ENCODE assay signal across 17 cellular contexts in the genomic region with DNA sequence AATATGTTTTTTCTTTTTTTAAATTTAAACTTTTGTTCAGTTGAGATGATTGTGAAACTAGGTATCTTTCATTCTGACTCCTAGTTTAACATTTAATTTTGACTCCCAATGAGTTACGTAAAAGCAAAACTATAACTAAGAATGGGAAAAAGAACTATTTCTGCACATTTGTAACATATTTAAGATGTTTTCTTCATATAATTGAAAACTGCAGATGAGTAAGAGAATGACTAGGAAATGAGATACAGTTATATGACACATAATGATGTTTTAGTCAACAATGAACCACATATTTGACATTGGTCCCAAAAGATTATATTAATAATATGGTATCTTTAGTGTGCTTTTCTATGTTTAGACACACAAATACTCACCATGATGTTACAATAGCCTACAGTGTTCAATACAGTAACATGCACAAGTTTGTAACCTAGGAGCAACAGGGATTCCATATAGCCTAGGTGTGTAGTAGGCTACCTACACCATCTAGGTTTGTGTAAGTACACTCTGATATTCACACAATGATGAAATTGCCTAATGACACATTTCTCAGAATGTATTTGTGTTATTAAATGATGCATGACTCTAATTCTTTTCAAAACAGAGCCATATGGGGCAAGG. TPM values are rescaled to one million over a fixed set of nuclear protein-coding genes. Genes with fewer than 3 reads are reported as not detected.
DNase-seq lines count a peak whose midpoint lies in the region; ATAC-seq, FAIRE-seq and TF ChIP-seq lines count a peak whose summit lies in the region.
"Had no signal": no experiment of that assay in that cellular context is flagged by ENCODE, and none has a peak within 500 bp of the region (broad histone marks: within the 10 kb centered on the region; RNA-seq: fewer than 3 reads in every experiment).

No MANE protein-coding gene starts in this region.

- H3K4me1 Mint-ChIP-seq in activated CD8-positive, alpha-beta T cell treated with anti-CD3 and anti-CD28 coated beads for 36 hours (ENCODE audit: low read depth), result peaks cover 15% of the 10 kb centered on the region
- H3K4me1 Mint-ChIP-seq in activated CD8-positive, alpha-beta T cell treated with anti-CD3 and anti-CD28 coated beads, Interleukin-2, amount 10 ng/mL, durations not matched to agents 7 days and 5 days (ENCODE audit: low read depth), result no peaks in the 10 kb centered on the region

- intact Hi-C loops in activated CD8-positive, alpha-beta T cell treated with anti-CD3 and anti-CD28 coated beads for 36 hours (cut with micrococcal nuclease), result no loop called here

- POLR2A ChIA-PET in activated CD8-positive, alpha-beta T cell treated with anti-CD3 and anti-CD28 coated beads for 36 hours (lab: Charles Lee), result interaction anchor here (1.0 kb wide), 1 partner anchor 127 kb away, joined by 4 read pairs; no protein-coding TSS in a partner anchor
- POLR2A ChIA-PET in activated CD8-positive, alpha-beta T cell treated with anti-CD3 and anti-CD28 coated beads, Interleukin-2, amount 10 ng/mL, durations not matched to agents 7 days and 5 days (lab: Charles Lee), result no interaction called here

- H3K9me3 Mint-ChIP-seq in activated CD8-positive, alpha-beta T cell treated with anti-CD3 and anti-CD28 coated beads for 36 hours, result no peaks in the 10 kb centered on the region
- H3K9me3 Mint-ChIP-seq in activated CD8-positive, alpha-beta T cell treated with anti-CD3 and anti-CD28 coated beads, Interleukin-2, amount 10 ng/mL, durations not matched to agents 7 days and 5 days (ENCODE audit: insufficient read depth), result no peaks in the 10 kb centered on the region

- H3K27me3 Mint-ChIP-seq in activated CD8-positive, alpha-beta T cell treated with anti-CD3 and anti-CD28 coated beads for 36 hours, result no peaks in the 10 kb centered on the region
- H3K27me3 Mint-ChIP-seq in activated CD8-positive, alpha-beta T cell treated with anti-CD3 and anti-CD28 coated beads, Interleukin-2, amount 10 ng/mL, durations not matched to agents 7 days and 5 days (ENCODE audit: low read depth), result peaks cover 2% of the 10 kb centered on the region

- no peak for TF ChIP-seq CTCF in activated CD8-positive, alpha-beta T cell treated with anti-CD3 and anti-CD28 coated beads for 36 hours (IDR thresholded peaks at IDR 0.05)

- no peak overlapping the region for H3K4me3 Mint-ChIP-seq in activated CD8-positive, alpha-beta T cell treated with anti-CD3 and anti-CD28 coated beads for 36 hours
- H3K4me3 Mint-ChIP-seq in activated CD8-positive, alpha-beta T cell treated with anti-CD3 and anti-CD28 coated beads, Interleukin-2, amount 10 ng/mL, durations not matched to agents 7 days and 5 days, result no peak overlapping the region

- CTCF ChIA-PET in activated CD8-positive, alpha-beta T cell treated with anti-CD3 and anti-CD28 coated beads for 36 hours (lab: Charles Lee), result interaction anchor here (1.2 to 8.4 kb wide), 3 partner anchors 15 to 180 kb away, joined by 3 to 79 read pairs (median 6); partner anchors contain the start of gene ERMN
- CTCF ChIA-PET in activated CD8-positive, alpha-beta T cell treated with anti-CD3 and anti-CD28 coated beads, Interleukin-2, amount 10 ng/mL, durations not matched to agents 7 days and 5 days (lab: Charles Lee), result interaction anchor here (1.3 to 28.3 kb wide), 2 partner anchors 11 to 15 kb away, joined by 7 to 442 read pairs; no protein-coding TSS in a partner anchor

- peak; percentile 48 for FAIRE-seq in frontal cortex (lab: Jason Lieb, UNC)
- FAIRE-seq: astrocyte had no signal

- no peaks in the 10 kb centered on the region for H3K36me3 Mint-ChIP-seq in activated CD8-positive, alpha-beta T cell treated with anti-CD3 and anti-CD28 coated beads for 36 hours (ENCODE audit: low read depth)
- H3K36me3 Mint-ChIP-seq in activated CD8-positive, alpha-beta T cell treated with anti-CD3 and anti-CD28 coated beads, Interleukin-2, amount 10 ng/mL, durations not matched to agents 7 days and 5 days (ENCODE audit: low read depth), result no peaks in the 10 kb centered on the region

- DNase-seq in activated CD8-positive, alpha-beta T cell treated with anti-CD3 and anti-CD28 coated beads for 36 hours, result no peak
- no peak for DNase-seq in activated CD8-positive, alpha-beta T cell treated with anti-CD3 and anti-CD28 coated beads, Interleukin-2, amount 10 ng/mL, durations not matched to agents 7 days and 5 days
- DNase-seq in frontal cortex (ENCODE audit: low spot score in 2 of 2), result no peak
- no peak for DNase-seq in DMS79 treated with DMSO at 0.1 percent for 48 hours (lab: John Stamatoyannopoulos, UW)
- no peak for DNase-seq in OCI-M1 (lab: John Stamatoyannopoulos, UW)
- DNase-seq: activated CD4-positive, alpha-beta T cell treated with anti-CD3 and anti-CD28 coated beads, Interleukin-2, amount 50 U/mL, for 48 hours; DMS153; effector CD4-positive, alpha-beta T cell; NCI-H1105 treated with DMSO at 0.1 percent for 48 hours; NK-92 treated with Interleukin-12 subunit alpha and Interleukin-12 subunit beta, amount 100 ng/mL, for 24 hours; posterior cingulate gyrus; testis had no signal

- peak; percentile 34 for ATAC-seq in activated CD8-positive, alpha-beta T cell treated with anti-CD3 and anti-CD28 coated beads for 36 hours
- ATAC-seq in activated CD8-positive, alpha-beta T cell treated with anti-CD3 and anti-CD28 coated beads, Interleukin-2, amount 10 ng/mL, durations not matched to agents 7 days and 5 days, result no peak
- ATAC-seq in GM21619 (IDR thresholded peaks at IDR 0.05; ENCODE audit: unreplicated experiment) (peak; percentile 69), HG03432 (IDR thresholded peaks at IDR 0.05; ENCODE audit: unreplicated experiment) (peak; percentile 73), HG02763 (IDR thresholded peaks at IDR 0.05; ENCODE audit: unreplicated experiment) (no peak)
- ATAC-seq: HCT116 had no signal

- H3K27ac Mint-ChIP-seq in activated CD8-positive, alpha-beta T cell treated with anti-CD3 and anti-CD28 coated beads for 36 hours, result no peak overlapping the region
- H3K27ac Mint-ChIP-seq in activated CD8-positive, alpha-beta T cell treated with anti-CD3 and anti-CD28 coated beads, Interleukin-2, amount 10 ng/mL, durations not matched to agents 7 days and 5 days, result no peak overlapping the region

RNA-seq across cellular contexts. Expression of gene ERMN, which starts 12.6 kb away (rescaled TPM):
- total RNA-seq in activated CD8-positive, alpha-beta T cell treated with anti-CD3 and anti-CD28 coated beads for 36 hours, result 1 to 10 TPM in 1 of 2 experiments, under 1 TPM in 1; 0.87 to 1.3 TPM
- 1 to 10 TPM; 2.2 to 3.2 TPM for total RNA-seq in activated CD8-positive, alpha-beta T cell treated with anti-CD3 and anti-CD28 coated beads, Interleukin-2, amount 10 ng/mL, durations not matched to agents 7 days and 5 days
- total RNA-seq in frontal cortex, result under 0.01 TPM

RNA-seq across cellular contexts. Expression of gene GALNT5, which starts 55.5 kb away (rescaled TPM):
- total RNA-seq in activated CD8-positive, alpha-beta T cell treated with anti-CD3 and anti-CD28 coated beads for 36 hours, result not detected
- not detected for total RNA-seq in activated CD8-positive, alpha-beta T cell treated with anti-CD3 and anti-CD28 coated beads, Interleukin-2, amount 10 ng/mL, durations not matched to agents 7 days and 5 days
- under 0.01 TPM for total RNA-seq in frontal cortex

Comparison
In these comparisons a context has a peak if more than half of its experiments do, and no peak if none do; other contexts are left out.
1. ATAC-seq: peak in activated CD8-positive, alpha-beta T cell treated with anti-CD3 and anti-CD28 coated beads for 36 hours (single experiment), GM21619 (single experiment) and HG03432 (single experiment); none in activated CD8-positive, alpha-beta T cell treated with anti-CD3 and anti-CD28 coated beads, Interleukin-2, amount 10 ng/mL, durations not matched to agents 7 days and 5 days (single experiment) and HG02763 (single experiment).